Comparison of ENCODE assay signal across 8 cellular contexts in genomic region chr14:23301969-23302289, GRCh38. TPM values are rescaled to one million over a fixed set of nuclear protein-coding genes. Genes with fewer than 3 reads are reported as not detected.
DNase-seq lines count a peak whose midpoint lies in the region; ATAC-seq and TF ChIP-seq lines count a peak whose summit lies in the region.

No MANE protein-coding gene starts in this region.

- H3K27ac Mint-ChIP-seq in dendritic cell treated with granulocyte-macrophage colony-stimulating factor and Interleukin-4, amounts not matched to agents 40 ng/mL and 50 ng/mL, for 4 days = peak overlapping the region; percentile 98
- peak overlapping the region; percentile 92 to 99 for H3K27ac Mint-ChIP-seq in natural killer cell

- no peaks in the 10 kb centered on the region for H3K27me3 Mint-ChIP-seq in dendritic cell treated with granulocyte-macrophage colony-stimulating factor and Interleukin-4, amounts not matched to agents 40 ng/mL and 50 ng/mL, for 4 days
- H3K27me3 Mint-ChIP-seq in natural killer cell (ENCODE audit: low read depth in 2 of 2) = no peaks in the 10 kb centered on the region

- H3K4me1 Mint-ChIP-seq in dendritic cell treated with granulocyte-macrophage colony-stimulating factor and Interleukin-4, amounts not matched to agents 40 ng/mL and 50 ng/mL, for 4 days (ENCODE audit: low read depth) = peaks cover 57% of the 10 kb centered on the region
- H3K4me1 Mint-ChIP-seq in natural killer cell = peaks cover 20 to 45% of the 10 kb centered on the region in 2 donors

- H3K36me3 ChIP-seq in DOHH2 (ENCODE audit: control insufficient read depth, low read length) = peaks cover 41% of the 10 kb centered on the region

- H3K9me3 ChIP-seq in DOHH2 (ENCODE audit: control insufficient read depth, insufficient read depth, low read length) = no peaks in the 10 kb centered on the region

- no peaks in the 10 kb centered on the region for H3K9me3 Mint-ChIP-seq in dendritic cell treated with granulocyte-macrophage colony-stimulating factor and Interleukin-4, amounts not matched to agents 40 ng/mL and 50 ng/mL, for 4 days
- H3K9me3 Mint-ChIP-seq in natural killer cell = no peaks in the 10 kb centered on the region

- no peak for DNase-seq in LNCaP clone FGC (ENCODE audit: low read depth)
- DNase-seq in natural killer cell = no peak
- DNase-seq in DMS114 treated with DMSO at 0.1 percent for 48 hours (lab: John Stamatoyannopoulos, UW; ENCODE audit: unreplicated experiment) = no peak
- no peak for DNase-seq in HT-29 (ENCODE audit: low spot score)
- DNase-seq in SKM-1 (lab: John Stamatoyannopoulos, UW; ENCODE audit: unreplicated experiment) = no peak

- no peaks in the 10 kb centered on the region for H3K9me2 ChIP-seq in DOHH2 (replicated peaks; ENCODE audit: control insufficient read depth, low read length)

- peak overlapping the region; percentile 82 for H3K4me3 ChIP-seq in DOHH2 (ENCODE audit: low read length)
- H3K4me3 ChIP-seq in LNCaP clone FGC (ENCODE audit: low read depth, low read length) = peak overlapping the region; percentile 58

- peaks cover 10% of the 10 kb centered on the region for H3F3A ChIP-seq in DOHH2 (ENCODE audit: control insufficient read depth, insufficient read depth)

- peak overlapping the region; percentile 78 for H3K4me2 ChIP-seq in DOHH2 (ENCODE audit: low read length)

- ATAC-seq in GM21576 (IDR thresholded peaks at IDR 0.05; ENCODE audit: unreplicated experiment) = peak; percentile 7
- peak; percentile 8 to 16 (median 15) for ATAC-seq in natural killer cell

- intact Hi-C loops in dendritic cell treated with granulocyte-macrophage colony-stimulating factor and Interleukin-4, amounts not matched to agents 40 ng/mL and 50 ng/mL, for 4 days (cut with micrococcal nuclease) = loop anchor here (1.0 to 2.0 kb wide), 2 partner anchors 15 to 19 kb away; partner anchors contain the start of genes HOMEZ and PABPN1
- intact Hi-C loops in natural killer cell (cut with micrococcal nuclease) = loop anchor here (1.0 to 10.0 kb wide), 4 partner anchors 16 to 207 kb away; partner anchors contain the start of genes ACIN1, C14orf119, HOMEZ and NGDN

- TF ChIP-seq CTCF in DOHH2 (IDR thresholded peaks at IDR 0.05; ENCODE audit: low read depth, low read length, poor library complexity, severe bottlenecking) (no peak), LNCaP clone FGC (IDR thresholded peaks at IDR 0.05; ENCODE audit: control insufficient read depth, extremely low read depth, insufficient read depth) (no peak), natural killer cell (IDR thresholded peaks at IDR 0.05) (no peak)

- peak overlapping the region; percentile 81 for H3K27ac ChIP-seq in DOHH2 (ENCODE audit: low read depth, low read length)

- peaks cover 43% of the 10 kb centered on the region for H3K4me1 ChIP-seq in DOHH2 (ENCODE audit: control insufficient read depth, low read length)

- H3K36me3 Mint-ChIP-seq in dendritic cell treated with granulocyte-macrophage colony-stimulating factor and Interleukin-4, amounts not matched to agents 40 ng/mL and 50 ng/mL, for 4 days (ENCODE audit: low read depth) = peaks cover 48% of the 10 kb centered on the region
- no peaks in the 10 kb centered on the region for H3K36me3 Mint-ChIP-seq in natural killer cell

- H4K20me1 ChIP-seq in DOHH2 (ENCODE audit: control insufficient read depth, insufficient read depth, low read depth, low read length) = no peaks in the 10 kb centered on the region

- H3K27me3 ChIP-seq in DOHH2 (ENCODE audit: control insufficient read depth, low read length) = no peaks in the 10 kb centered on the region

- peaks cover 32% of the 10 kb centered on the region for H3K79me2 ChIP-seq in DOHH2 (ENCODE audit: control insufficient read depth, low read length)

- peak overlapping the region; percentile 86 for H3K4me3 Mint-ChIP-seq in dendritic cell treated with granulocyte-macrophage colony-stimulating factor and Interleukin-4, amounts not matched to agents 40 ng/mL and 50 ng/mL, for 4 days
- peak overlapping the region; percentile 92 for H3K4me3 Mint-ChIP-seq in natural killer cell

RNA-seq across cellular contexts. Expression of gene PPP1R3E, which starts 0.7 kb away (rescaled TPM):
- 10 to 100 TPM; 13.2 to 27.8 (median 25.1) TPM for total RNA-seq in natural killer cell
- total RNA-seq in HT-29 (2014; rRNA removed; shearing (Covaris generic)) = 2.7 and 4.3 TPM in 2 replicates

RNA-seq across cellular contexts. Expression of gene BCL2L2, which starts 4.7 kb away (rescaled TPM):
- total RNA-seq in natural killer cell = 10 to 100 TPM; 13.8 to 25.3 (median 14.4) TPM
- total RNA-seq in HT-29 (2014; rRNA removed; shearing (Covaris generic)) = 14.6 and 20.3 TPM in 2 replicates

RNA-seq across cellular contexts. Expression of gene HOMEZ, which starts 16.0 kb away (rescaled TPM):
- total RNA-seq in natural killer cell = 10 to 100 TPM in 1 of 3 donors, 1 to 10 TPM in 2; 5.1 to 10.1 (median 7.0) TPM
- 4.3 and 7.9 TPM in 2 replicates for total RNA-seq in HT-29 (2014; rRNA removed; shearing (Covaris generic))

RNA-seq across cellular contexts. Expression of gene PABPN1, which starts 19.3 kb away (rescaled TPM):
- total RNA-seq in natural killer cell = 100 to 1,000 TPM; 226 to 261 (median 238) TPM
- 63.4 and 72.1 TPM in 2 replicates for total RNA-seq in HT-29 (2014; rRNA removed; shearing (Covaris generic))

RNA-seq across cellular contexts. Expression of gene SLC22A17, which starts 50.8 kb away (rescaled TPM):
- under 1 TPM in 2 of 3 donors, not detected in 1; 0.28 to 1.00 TPM for total RNA-seq in natural killer cell
- not detected in 2 replicates for total RNA-seq in HT-29 (2014; rRNA removed; shearing (Covaris generic))
